ENCODE assay signal across 1 cellular context in genomic region chr9:95854386-95855015, GRCh38.
TF ChIP-seq lines count a peak whose summit lies in the region.

No MANE protein-coding gene starts in this region.

TF ChIP-seq in SK-N-SH, 30 proteins besides CTCF, POLR2A, EP300 and RAD21 (continued from another document):
- TF ChIP-seq TAF1 (IDR thresholded peaks at IDR 0.05; ENCODE audit: borderline replicate concordance, low read depth, low read length) (no peak), MEF2A (IDR thresholded peaks at IDR 0.05; ENCODE audit: borderline replicate concordance, low read depth) (no peak), JUND (IDR thresholded peaks at IDR 0.05) (peak; percentile 84), MXI1 (IDR thresholded peaks at IDR 0.05; ENCODE audit: low read depth, low read length) (no peak), MAX (IDR thresholded peaks at IDR 0.05; ENCODE audit: low read depth) (no peak), FOSL2 (IDR thresholded peaks at IDR 0.05; ENCODE audit: borderline replicate concordance, low read depth) (peak; percentile 82), POLR2AphosphoS5 (IDR thresholded peaks at IDR 0.05; ENCODE audit: low read depth, low read length) (peak; percentile 34; the same call in 1 of the 2 replicates), YY1 (IDR thresholded peaks at IDR 0.05; ENCODE audit: low read depth) (no peak), SIN3A (IDR thresholded peaks at IDR 0.05; ENCODE audit: borderline replicate concordance, low read depth, low read length) (no peak), ELF1 (IDR thresholded peaks at IDR 0.05) (no peak), GABPA (IDR thresholded peaks at IDR 0.05; ENCODE audit: low read depth) (no peak), RFX5 (IDR thresholded peaks at IDR 0.05; ENCODE audit: low read length) (no peak), RCOR1 (IDR thresholded peaks at IDR 0.05; ENCODE audit: low read length) (no peak), TEAD4 (IDR thresholded peaks at IDR 0.05; ENCODE audit: borderline replicate concordance, insufficient read depth) (peak; percentile 76; the same call in 1 of the 2 replicates), NFIC (IDR thresholded peaks at IDR 0.05; ENCODE audit: borderline replicate concordance) (peak; percentile 94), SMC3 (IDR thresholded peaks at IDR 0.05; ENCODE audit: low read depth, low read length) (no peak), TCF12 (IDR thresholded peaks at IDR 0.05) (peak; percentile 85), CHD2 (IDR thresholded peaks at IDR 0.05; ENCODE audit: low read length, partially characterized antibody) (no peak)
- TF ChIP-seq, protein P1, sequence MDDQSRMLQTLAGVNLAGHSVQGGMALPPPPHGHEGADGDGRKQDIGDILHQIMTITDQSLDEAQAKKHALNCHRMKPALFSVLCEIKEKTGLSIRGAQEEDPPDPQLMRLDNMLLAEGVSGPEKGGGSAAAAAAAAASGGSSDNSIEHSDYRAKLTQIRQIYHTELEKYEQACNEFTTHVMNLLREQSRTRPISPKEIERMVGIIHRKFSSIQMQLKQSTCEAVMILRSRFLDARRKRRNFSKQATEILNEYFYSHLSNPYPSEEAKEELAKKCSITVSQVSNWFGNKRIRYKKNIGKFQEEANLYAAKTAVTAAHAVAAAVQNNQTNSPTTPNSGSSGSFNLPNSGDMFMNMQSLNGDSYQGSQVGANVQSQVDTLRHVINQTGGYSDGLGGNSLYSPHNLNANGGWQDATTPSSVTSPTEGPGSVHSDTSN (IDR thresholded peaks at IDR 0.05) = peak; percentile 70; the same call in 1 of the 2 replicates
- TF ChIP-seq, protein P2, sequence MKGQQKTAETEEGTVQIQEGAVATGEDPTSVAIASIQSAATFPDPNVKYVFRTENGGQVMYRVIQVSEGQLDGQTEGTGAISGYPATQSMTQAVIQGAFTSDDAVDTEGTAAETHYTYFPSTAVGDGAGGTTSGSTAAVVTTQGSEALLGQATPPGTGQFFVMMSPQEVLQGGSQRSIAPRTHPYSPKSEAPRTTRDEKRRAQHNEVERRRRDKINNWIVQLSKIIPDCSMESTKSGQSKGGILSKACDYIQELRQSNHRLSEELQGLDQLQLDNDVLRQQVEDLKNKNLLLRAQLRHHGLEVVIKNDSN (IDR thresholded peaks at IDR 0.05; ENCODE audit: borderline replicate concordance, low read depth) = no peak
- TF ChIP-seq, protein P3, sequence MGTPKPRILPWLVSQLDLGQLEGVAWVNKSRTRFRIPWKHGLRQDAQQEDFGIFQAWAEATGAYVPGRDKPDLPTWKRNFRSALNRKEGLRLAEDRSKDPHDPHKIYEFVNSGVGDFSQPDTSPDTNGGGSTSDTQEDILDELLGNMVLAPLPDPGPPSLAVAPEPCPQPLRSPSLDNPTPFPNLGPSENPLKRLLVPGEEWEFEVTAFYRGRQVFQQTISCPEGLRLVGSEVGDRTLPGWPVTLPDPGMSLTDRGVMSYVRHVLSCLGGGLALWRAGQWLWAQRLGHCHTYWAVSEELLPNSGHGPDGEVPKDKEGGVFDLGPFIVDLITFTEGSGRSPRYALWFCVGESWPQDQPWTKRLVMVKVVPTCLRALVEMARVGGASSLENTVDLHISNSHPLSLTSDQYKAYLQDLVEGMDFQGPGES (IDR thresholded peaks at IDR 0.05; ENCODE audit: low read depth, low read length) = no peak
- TF ChIP-seq, protein P4, sequence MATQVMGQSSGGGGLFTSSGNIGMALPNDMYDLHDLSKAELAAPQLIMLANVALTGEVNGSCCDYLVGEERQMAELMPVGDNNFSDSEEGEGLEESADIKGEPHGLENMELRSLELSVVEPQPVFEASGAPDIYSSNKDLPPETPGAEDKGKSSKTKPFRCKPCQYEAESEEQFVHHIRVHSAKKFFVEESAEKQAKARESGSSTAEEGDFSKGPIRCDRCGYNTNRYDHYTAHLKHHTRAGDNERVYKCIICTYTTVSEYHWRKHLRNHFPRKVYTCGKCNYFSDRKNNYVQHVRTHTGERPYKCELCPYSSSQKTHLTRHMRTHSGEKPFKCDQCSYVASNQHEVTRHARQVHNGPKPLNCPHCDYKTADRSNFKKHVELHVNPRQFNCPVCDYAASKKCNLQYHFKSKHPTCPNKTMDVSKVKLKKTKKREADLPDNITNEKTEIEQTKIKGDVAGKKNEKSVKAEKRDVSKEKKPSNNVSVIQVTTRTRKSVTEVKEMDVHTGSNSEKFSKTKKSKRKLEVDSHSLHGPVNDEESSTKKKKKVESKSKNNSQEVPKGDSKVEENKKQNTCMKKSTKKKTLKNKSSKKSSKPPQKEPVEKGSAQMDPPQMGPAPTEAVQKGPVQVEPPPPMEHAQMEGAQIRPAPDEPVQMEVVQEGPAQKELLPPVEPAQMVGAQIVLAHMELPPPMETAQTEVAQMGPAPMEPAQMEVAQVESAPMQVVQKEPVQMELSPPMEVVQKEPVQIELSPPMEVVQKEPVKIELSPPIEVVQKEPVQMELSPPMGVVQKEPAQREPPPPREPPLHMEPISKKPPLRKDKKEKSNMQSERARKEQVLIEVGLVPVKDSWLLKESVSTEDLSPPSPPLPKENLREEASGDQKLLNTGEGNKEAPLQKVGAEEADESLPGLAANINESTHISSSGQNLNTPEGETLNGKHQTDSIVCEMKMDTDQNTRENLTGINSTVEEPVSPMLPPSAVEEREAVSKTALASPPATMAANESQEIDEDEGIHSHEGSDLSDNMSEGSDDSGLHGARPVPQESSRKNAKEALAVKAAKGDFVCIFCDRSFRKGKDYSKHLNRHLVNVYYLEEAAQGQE (IDR thresholded peaks at IDR 0.05; ENCODE audit: low read depth, low read length) = no peak
